ENCODE assay signal across 12 cellular contexts in genomic region chr15:83061680-83062079, GRCh38. TPM values are rescaled to one million over a fixed set of nuclear protein-coding genes. Genes with fewer than 3 reads are reported as not detected.
DNase-seq lines count a peak whose midpoint lies in the region; ATAC-seq, FAIRE-seq and TF ChIP-seq lines count a peak whose summit lies in the region.
"Had no signal": no experiment of that assay in that cellular context is flagged by ENCODE, and none has a peak within 500 bp of the region (broad histone marks: within the 10 kb centered on the region; RNA-seq: fewer than 3 reads in every experiment).

No MANE protein-coding gene starts in this region.

- TF ChIP-seq POLR2A in GM12878 (IDR thresholded peaks at IDR 0.05; ENCODE audit: low read depth, low read length), result no peak
- TF ChIP-seq POLR2A in spleen (IDR thresholded peaks at IDR 0.05), result no peak

- BruUV-seq in GM12878 (replicated peaks; lab: Mats Ljungman, UMichigan), result no TSS peak

- POLR2A ChIA-PET in GM12878 (lab: Charles Lee), result interaction anchor here (0.5 to 0.8 kb wide), 2 partner anchors 12 to 39 kb away, joined by 3 read pairs; no protein-coding TSS in a partner anchor

- WGBS in GM12878 (ENCODE audit: insufficient coverage, insufficient replicate concordance, low lambda C conversion rate, missing lambda C conversion rate), result 69% methylated on average over 2 of the region's 2 CpGs
- 83 to 90% (median 84%) methylated on average over 2 of the region's 2 CpGs for WGBS in spleen, 5 donors

- no peak for DNase-seq in CD4-positive, CD25-positive, alpha-beta regulatory T cell
- DNase-seq in M059J (ENCODE audit: low read depth) (peak; percentile 81), GM12878 (ENCODE audit: low read depth, low spot score) (no peak), H4 (ENCODE audit: low spot score) (no peak), UCSD-AML1 (lab: John Stamatoyannopoulos, UW; ENCODE audit: unreplicated experiment) (no peak), spleen (no peak)
- DNase-seq: activated naive CD8-positive, alpha-beta T cell treated with anti-CD3 and anti-CD28 coated beads, Interleukin-2, amount 10 ng/mL, durations not matched to agents 7 days and 5 days; cortex of kidney; NCI-H2029 treated with DMSO at 0.1 percent for 48 hours had no signal

- H3K79me2 ChIP-seq in GM12878 (ENCODE audit: control insufficient read depth, insufficient read depth, low read length), result peaks cover 97% of the 10 kb centered on the region

- no peak overlapping the region for H3K4me3 Mint-ChIP-seq in CD4-positive, CD25-positive, alpha-beta regulatory T cell
- H3K4me3 Mint-ChIP-seq: activated naive CD8-positive, alpha-beta T cell treated with anti-CD3 and anti-CD28 coated beads, Interleukin-2, amount 10 ng/mL, durations not matched to agents 7 days and 5 days; CD14-positive monocyte had no signal

- no peak for ATAC-seq in CD4-positive, CD25-positive, alpha-beta regulatory T cell (ENCODE audit: low read depth in 2 of 2)
- peak; percentile 4; the same call in 2 of the 3 replicates for ATAC-seq in GM12878
- no peak for ATAC-seq in GM21717 (IDR thresholded peaks at IDR 0.05; ENCODE audit: unreplicated experiment)

- peak overlapping the region; percentile 96 for H3K4me2 ChIP-seq in GM12878 (ENCODE audit: control insufficient read depth, insufficient read depth)

- TF ChIP-seq CTCF in GM12878 (IDR thresholded peaks at IDR 0.05 in 2 of 3, conservative IDR thresholded peaks at IDR 0.05 in 1 of 3; ENCODE audit: control insufficient read depth in 2 of 3, extremely low read depth in 1 of 3, insufficient read depth in 1 of 3, low read depth in 3 of 3, low read length in 3 of 3), result no peak
- TF ChIP-seq CTCF in spleen (IDR thresholded peaks at IDR 0.05 in 8 of 11, conservative IDR thresholded peaks at IDR 0.05 in 3 of 11), result no peak

- peaks cover 6% of the 10 kb centered on the region for H3K36me3 Mint-ChIP-seq in CD4-positive, CD25-positive, alpha-beta regulatory T cell

- no peaks in the 10 kb centered on the region for H3K9me3 ChIP-seq in CD4-positive, CD25-positive, alpha-beta regulatory T cell (ENCODE audit: control insufficient read depth in 2 of 2, low read length in 2 of 2)
- H3K9me3 ChIP-seq in GM12878 (replicated peaks; ENCODE audit: control insufficient read depth, insufficient read depth, low read length) (no peaks in the 10 kb centered on the region), muscle layer of duodenum (ENCODE audit: control insufficient read depth in 1 of 2, low read length in 2 of 2) (no peaks in the 10 kb centered on the region), spleen (no peaks in the 10 kb centered on the region)

- SMC1A ChIA-PET in GM12878 (lab: Charles Lee; ENCODE audit: uncharacterized antibody, unreplicated experiment), result interaction anchor here (1.0 to 3.1 kb wide), 4 partner anchors 28 to 186 kb away, joined by 3 to 11 read pairs (median 4); no protein-coding TSS in a partner anchor

- in situ Hi-C loops in GM12878 (cut with MboI), result no loop called here

- no peaks in the 10 kb centered on the region for H3K27me3 Mint-ChIP-seq in CD4-positive, CD25-positive, alpha-beta regulatory T cell
- H3K27me3 Mint-ChIP-seq: activated naive CD8-positive, alpha-beta T cell treated with anti-CD3 and anti-CD28 coated beads, Interleukin-2, amount 10 ng/mL, durations not matched to agents 7 days and 5 days had no signal

- FAIRE-seq in GM12878 (lab: Jason Lieb, UNC), result no peak

- peaks cover 60% of the 10 kb centered on the region for H3K4me1 ChIP-seq in CD4-positive, CD25-positive, alpha-beta regulatory T cell (ENCODE audit: control insufficient read depth, insufficient read depth, low read length, poor library complexity, severe bottlenecking)
- H3K4me1 ChIP-seq in GM12878 (ENCODE audit: control insufficient read depth, insufficient read depth, low read length) (peaks cover 14% of the 10 kb centered on the region), muscle layer of duodenum (ENCODE audit: control insufficient read depth in 1 of 2, insufficient read depth in 2 of 2, low read length in 2 of 2) (peaks cover 26 to 66% of the 10 kb centered on the region in 2 donors), spleen (peaks cover 40 to 97% (median 69%) of the 10 kb centered on the region in 6 donors)

- H3K27ac ChIP-seq in CD4-positive, CD25-positive, alpha-beta regulatory T cell (ENCODE audit: insufficient read depth, low read length, poor library complexity, severe bottlenecking), result no peak overlapping the region
- H3K27ac ChIP-seq in GM12878 (ENCODE audit: control insufficient read depth, insufficient read depth), result peak overlapping the region; percentile 0; the same call in 1 of the 2 replicates
- H3K27ac ChIP-seq in muscle layer of duodenum (ENCODE audit: low read length), result peak overlapping the region; percentile 24
- peak overlapping the region in 2 of 8 donors; percentile 27 to 55 for H3K27ac ChIP-seq in spleen

- no peak for TF ChIP-seq RAD21 in GM12878 (IDR thresholded peaks at IDR 0.05; ENCODE audit: insufficient read depth, low read depth, low read length)

- intact Hi-C loops in GM12878 (cut with micrococcal nuclease; ENCODE audit: unreplicated experiment), result no loop called here
- intact Hi-C loops in spleen (cut with DNase I; ENCODE audit: low total_unique reads), result no loop called here

- H3K27ac Mint-ChIP-seq in CD4-positive, CD25-positive, alpha-beta regulatory T cell, result no peak overlapping the region
- H3K27ac Mint-ChIP-seq: activated naive CD8-positive, alpha-beta T cell treated with anti-CD3 and anti-CD28 coated beads, Interleukin-2, amount 10 ng/mL, durations not matched to agents 7 days and 5 days; CD14-positive monocyte had no signal

- H3K9ac ChIP-seq in GM12878 (ENCODE audit: control insufficient read depth, insufficient read depth, low read length), result no peak overlapping the region

- H3K4me1 Mint-ChIP-seq in CD4-positive, CD25-positive, alpha-beta regulatory T cell, result peaks cover 25 to 44% (median 29%) of the 10 kb centered on the region in 4 donors
- H3K4me1 Mint-ChIP-seq: CD14-positive monocyte had no signal

- H3K27me3 ChIP-seq in CD4-positive, CD25-positive, alpha-beta regulatory T cell (ENCODE audit: control insufficient read depth, insufficient read depth, low read length), result no peaks in the 10 kb centered on the region
- H3K27me3 ChIP-seq in GM12878 (replicated peaks in 1 of 2; ENCODE audit: control insufficient read depth in 2 of 2, insufficient read depth in 2 of 2, low read length in 1 of 2), result no peaks in the 10 kb centered on the region
- H3K27me3 ChIP-seq in muscle layer of duodenum (ENCODE audit: low read depth, low read length), result no peaks in the 10 kb centered on the region
- H3K27me3 ChIP-seq in spleen (replicated peaks in 1 of 7), result no peaks in the 10 kb centered on the region

- peaks cover 18% of the 10 kb centered on the region for H3K36me3 ChIP-seq in CD4-positive, CD25-positive, alpha-beta regulatory T cell (ENCODE audit: control insufficient read depth, insufficient read depth, low read length)
- peaks cover 0 to 10% of the 10 kb centered on the region in 2 experiments; a peak in 1 of 4 replicates for H3K36me3 ChIP-seq in GM12878 (ENCODE audit: control insufficient read depth in 2 of 2, insufficient read depth in 2 of 2, low read length in 1 of 2)
- H3K36me3 ChIP-seq in muscle layer of duodenum (ENCODE audit: control insufficient read depth in 1 of 2, insufficient read depth in 2 of 2, low read length in 2 of 2), result no peaks in the 10 kb centered on the region
- H3K36me3 ChIP-seq in spleen, result peaks cover 0 to 42% (median 0%) of the 10 kb centered on the region in 6 donors

- peaks cover 21% of the 10 kb centered on the region for H4K20me1 ChIP-seq in GM12878 (ENCODE audit: control insufficient read depth, insufficient read depth)

- CTCF ChIA-PET in GM12878 (lab: Yijun Ruan, JAX), result interaction anchor here (0.9 to 1.8 kb wide), 4 partner anchors 11 to 147 kb away, joined by 3 to 8 read pairs (median 4); partner anchors contain the start of gene C15orf40

- no peak overlapping the region for H2AFZ ChIP-seq in GM12878 (ENCODE audit: control insufficient read depth, low read depth, low read length)

- RAD21 ChIA-PET in GM12878 (lab: Charles Lee; ENCODE audit: unreplicated experiment), result interaction anchor here (1.5 kb wide), 1 partner anchor 136 kb away, joined by 4 read pairs; no protein-coding TSS in a partner anchor

- no peak for TF ChIP-seq EP300 in GM12878 (IDR thresholded peaks at IDR 0.05; ENCODE audit: borderline replicate concordance in 1 of 2, control insufficient read depth in 1 of 2, low read depth in 2 of 2, low read length in 2 of 2)

- no peaks in the 10 kb centered on the region for H3K9me3 Mint-ChIP-seq in CD4-positive, CD25-positive, alpha-beta regulatory T cell
- H3K9me3 Mint-ChIP-seq: activated naive CD8-positive, alpha-beta T cell treated with anti-CD3 and anti-CD28 coated beads, Interleukin-2, amount 10 ng/mL, durations not matched to agents 7 days and 5 days; CD14-positive monocyte had no signal

- H3K4me3 ChIP-seq in CD4-positive, CD25-positive, alpha-beta regulatory T cell (ENCODE audit: low read depth, low read length), result peak overlapping the region; percentile 54
- H3K4me3 ChIP-seq in GM12878, result peak overlapping the region; percentile 96
- peak overlapping the region; percentile 8 to 10 for H3K4me3 ChIP-seq in muscle layer of duodenum (ENCODE audit: low read depth in 1 of 2, low read length in 2 of 2)
- H3K4me3 ChIP-seq in spleen, result no peak overlapping the region

RNA-seq across cellular contexts. Expression of gene BTBD1, which starts 5.4 kb away (rescaled TPM):
- 35.5 TPM for total RNA-seq in CD4-positive, CD25-positive, alpha-beta regulatory T cell
- polyA plus RNA-seq in CD4-positive, CD25-positive, alpha-beta regulatory T cell, result 10 to 100 TPM; 41.7 to 55.5 (median 47.0) TPM
- 82.6 and 102 TPM in 2 replicates for total RNA-seq in M059J (2014; rRNA removed; shearing (Covaris generic))
- total RNA-seq in GM12878 (2013; cell fraction: nucleolus; rRNA removed), result 81.8 and 91.0 TPM in 2 replicates
- total RNA-seq in GM12878 (2014; rRNA removed), result 90.4 and 92.4 TPM in 2 replicates
- total RNA-seq in GM12878 (2014; rRNA removed; fragmentation: Illumina TruSeq; extraction: Trizol), result 75.4 and 76.9 TPM in 2 replicates
- total RNA-seq in GM12878 (2021), result 62.0 and 70.8 TPM in 2 replicates
- polyA plus RNA-seq in GM12878 (2011; ENCODE audit: low read depth), result 24.3 TPM
- polyA plus RNA-seq in GM12878 (2011; rRNA removed), result 89.6 and 133 TPM in 2 replicates
- 40.1 and 43.1 TPM in 2 replicates for polyA plus RNA-seq in GM12878 (2011; cell fraction: cytosol; rRNA removed)
- polyA plus RNA-seq in GM12878 (2011; cell fraction: nucleus; rRNA removed), result 33.3 and 35.5 TPM in 2 replicates
- 43.7 and 47.7 TPM in 2 replicates for polyA plus RNA-seq in GM12878 (2012)
- polyA plus RNA-seq in GM12878 (2014; fragmentation: Illumina TruSeq; extraction: Trizol), result 77.0 and 87.6 TPM in 2 replicates
- polyA plus RNA-seq in GM12878 (2014; fragmentation: Nextera tagmentation; extraction: Ambion mirVana), result 10 to 100 TPM; 17.5 to 38.9 TPM
- polyA plus RNA-seq in GM12878 (2014; rRNA removed), result 54.1 and 57.1 TPM in 2 replicates
- 10 to 100 TPM; 73.0 to 73.1 TPM for polyA plus RNA-seq in GM12878 (2016; fragmentation: Nextera tagmentation; extraction: Ambion mirVana)
- polyA minus RNA-seq in GM12878 (2011; rRNA and poly(A)+ RNA removed), result 60.2 and 93.3 TPM in 2 replicates
- polyA minus RNA-seq in GM12878 (2011; cell fraction: cytosol; rRNA and poly(A)+ RNA removed), result 41.0 and 48.2 TPM in 2 replicates
- polyA minus RNA-seq in GM12878 (2011; cell fraction: nucleus; rRNA and poly(A)+ RNA removed), result 28.3 and 41.4 TPM in 2 replicates
- 44.4 and 51.6 TPM in 2 replicates for total RNA-seq in H4 (2014; rRNA removed; shearing (Covaris generic))
- total RNA-seq in spleen, result 10 to 100 TPM; 39.2 to 70.8 (median 48.6) TPM
- polyA plus RNA-seq in spleen, result 10 to 100 TPM; 14.9 to 22.0 (median 21.5) TPM

RNA-seq across cellular contexts. Expression of gene TM6SF1, which starts 45.8 kb away (rescaled TPM):
- 0.42 TPM for total RNA-seq in CD4-positive, CD25-positive, alpha-beta regulatory T cell
- under 1 TPM in 1 of 4 donors, not detected in 3; 0.16 TPM for polyA plus RNA-seq in CD4-positive, CD25-positive, alpha-beta regulatory T cell
- 0.52 and 1.1 TPM in 2 replicates for total RNA-seq in M059J (2014; rRNA removed; shearing (Covaris generic))
- 0.81 and 0.98 TPM in 2 replicates for total RNA-seq in GM12878 (2013; cell fraction: nucleolus; rRNA removed)
- total RNA-seq in GM12878 (2014; rRNA removed) (0.56 and 0.98 TPM in 2 replicates), GM12878 (2014; rRNA removed; fragmentation: Illumina TruSeq; extraction: Trizol) (0.92 and 1.2 TPM in 2 replicates), GM12878 (2021) (1.1 and 1.2 TPM in 2 replicates), spleen (10 to 100 TPM in 5 of 7 donors, 1 to 10 TPM in 2; 7.0 to 15.0 (median 12.2) TPM)
- polyA plus RNA-seq in GM12878 (2011; ENCODE audit: low read depth), result 2.1 TPM
- polyA plus RNA-seq in GM12878 (2011; rRNA removed) (1.1 and 1.3 TPM in 2 replicates), GM12878 (2014; fragmentation: Illumina TruSeq; extraction: Trizol) (0.82 and 1.1 TPM in 2 replicates), GM12878 (2014; fragmentation: Nextera tagmentation; extraction: Ambion mirVana) (1 to 10 TPM in 1 of 2 experiments, under 1 TPM in 1; 0.90 to 2.3 TPM), GM12878 (2014; rRNA removed) (0.78 and 0.84 TPM in 2 replicates), GM12878 (2016; fragmentation: Nextera tagmentation; extraction: Ambion mirVana) (1 to 10 TPM; 1.2 to 2.7 TPM), spleen (1 to 10 TPM; 4.5 to 5.9 (median 5.5) TPM)
- polyA plus RNA-seq in GM12878 (2011; cell fraction: cytosol; rRNA removed), result 0.52 and 0.70 TPM in 2 replicates
- polyA plus RNA-seq in GM12878 (2011; cell fraction: nucleus; rRNA removed), result 1.1 and 1.8 TPM in 2 replicates
- 1.9 and 4.4 TPM in 2 replicates for polyA plus RNA-seq in GM12878 (2012)
- 1.3 TPM in 1 of 2 replicates, not detected in the other for polyA minus RNA-seq in GM12878 (2011; rRNA and poly(A)+ RNA removed)
- polyA minus RNA-seq in GM12878 (2011; cell fraction: cytosol; rRNA and poly(A)+ RNA removed), result not detected in 2 replicates
- polyA minus RNA-seq in GM12878 (2011; cell fraction: nucleus; rRNA and poly(A)+ RNA removed), result 0.60 and 0.86 TPM in 2 replicates
- 0.04 TPM in 1 of 2 replicates, not detected in the other for total RNA-seq in H4 (2014; rRNA removed; shearing (Covaris generic))

RNA-seq across cellular contexts. Expression of gene C15orf40, which starts 50.2 kb away (rescaled TPM):
- total RNA-seq in CD4-positive, CD25-positive, alpha-beta regulatory T cell, result 20.0 TPM
- 10 to 100 TPM; 46.4 to 77.0 (median 57.3) TPM for polyA plus RNA-seq in CD4-positive, CD25-positive, alpha-beta regulatory T cell
- 12.0 and 15.3 TPM in 2 replicates for total RNA-seq in M059J (2014; rRNA removed; shearing (Covaris generic))
- total RNA-seq in GM12878 (2013; cell fraction: nucleolus; rRNA removed), result 46.8 and 50.1 TPM in 2 replicates
- total RNA-seq in GM12878 (2014; rRNA removed) (20.7 and 26.5 TPM in 2 replicates), GM12878 (2014; rRNA removed; fragmentation: Illumina TruSeq; extraction: Trizol) (23.4 and 26.3 TPM in 2 replicates), GM12878 (2021) (20.7 and 21.3 TPM in 2 replicates), spleen (10 to 100 TPM; 12.9 to 34.9 (median 20.6) TPM)
- 5.1 TPM for polyA plus RNA-seq in GM12878 (2011; ENCODE audit: low read depth)
- polyA plus RNA-seq in GM12878 (2011; rRNA removed) (24.1 and 32.5 TPM in 2 replicates), GM12878 (2014; fragmentation: Illumina TruSeq; extraction: Trizol) (9.8 and 25.8 TPM in 2 replicates), GM12878 (2014; fragmentation: Nextera tagmentation; extraction: Ambion mirVana) (10 to 100 TPM; 59.9 to 70.0 TPM), GM12878 (2014; rRNA removed) (31.2 and 44.0 TPM in 2 replicates), GM12878 (2016; fragmentation: Nextera tagmentation; extraction: Ambion mirVana) (10 to 100 TPM; 59.1 to 64.3 TPM), spleen (10 to 100 TPM; 22.8 to 26.8 (median 26.3) TPM)
- polyA plus RNA-seq in GM12878 (2011; cell fraction: cytosol; rRNA removed), result 26.8 and 30.7 TPM in 2 replicates
- polyA plus RNA-seq in GM12878 (2011; cell fraction: nucleus; rRNA removed), result 13.0 and 14.0 TPM in 2 replicates
- 17.8 and 33.7 TPM in 2 replicates for polyA plus RNA-seq in GM12878 (2012)
- polyA minus RNA-seq in GM12878 (2011; rRNA and poly(A)+ RNA removed), result 14.3 and 16.5 TPM in 2 replicates
- 7.6 and 16.3 TPM in 2 replicates for polyA minus RNA-seq in GM12878 (2011; cell fraction: cytosol; rRNA and poly(A)+ RNA removed)
- 22.2 and 39.7 TPM in 2 replicates for polyA minus RNA-seq in GM12878 (2011; cell fraction: nucleus; rRNA and poly(A)+ RNA removed)
- 27.5 and 39.5 TPM in 2 replicates for total RNA-seq in H4 (2014; rRNA removed; shearing (Covaris generic))

Comparison
In these comparisons a context has a peak if more than half of its experiments do, and no peak if none do; other contexts are left out.
1. H3K4me3 ChIP-seq: peak in CD4-positive, CD25-positive, alpha-beta regulatory T cell (single experiment), GM12878 (single experiment) and muscle layer of duodenum (2 of 2); none in spleen (0 of 8).